In genomic region chr2:165224941-165225340, GRCh38 we compare ENCODE assay signal across 26 cellular contexts. TPM values are rescaled to one million over a fixed set of nuclear protein-coding genes. Genes with fewer than 3 reads are reported as not detected.
"Had no signal": no experiment of that assay in that cellular context is flagged by ENCODE, and none has a peak within 500 bp of the region (broad histone marks: within the 10 kb centered on the region; RNA-seq: fewer than 3 reads in every experiment).

No MANE protein-coding gene starts in this region.

- ATAC-seq: effector memory CD8-positive, alpha-beta T cell; esophagus mucosa; foreskin keratinocyte; gastrocnemius medialis; gastroesophageal sphincter; heart left ventricle; heart right ventricle had no signal

- H3K27ac ChIP-seq: colonic mucosa, coronary artery, dorsolateral prefrontal cortex, epithelial cell of prostate, esophagus muscularis mucosa, esophagus squamous epithelium, foreskin keratinocyte, gastrocnemius medialis, gastroesophageal sphincter, heart left ventricle, heart right ventricle, hepatocyte had no signal

- DNase-seq: colonic mucosa; cortex of kidney; dermis blood vessel endothelial cell; dorsolateral prefrontal cortex; effector CD4-positive, alpha-beta T cell; effector CD8-positive, alpha-beta T cell; effector memory CD4-positive, alpha-beta T cell; effector memory CD8-positive, alpha-beta T cell; endodermal cell; erythroblast; esophagus squamous epithelium; foreskin fibroblast; foreskin keratinocyte; foreskin melanocyte; gastrocnemius medialis; glutamatergic neuron; head of caudate nucleus; heart left ventricle; heart right ventricle had no signal

- H3K36me3 ChIP-seq: colonic mucosa, esophagus muscularis mucosa, esophagus squamous epithelium, gastrocnemius medialis, gastroesophageal sphincter, heart left ventricle, heart right ventricle had no signal

- H3K4me1 ChIP-seq: colonic mucosa, esophagus muscularis mucosa, esophagus squamous epithelium, foreskin keratinocyte, gastrocnemius medialis, gastroesophageal sphincter, heart left ventricle, heart right ventricle had no signal

- H3K4me2 ChIP-seq: hepatocyte had no signal

- H3K4me3 ChIP-seq: colonic mucosa, coronary artery, dorsolateral prefrontal cortex, esophagus muscularis mucosa, esophagus squamous epithelium, gastrocnemius medialis, gastroesophageal sphincter, heart left ventricle, heart right ventricle, hepatocyte had no signal

- H2AFZ ChIP-seq: hepatocyte had no signal

- H3K27me3 ChIP-seq: colonic mucosa, dorsolateral prefrontal cortex, esophagus muscularis mucosa, esophagus squamous epithelium, gastrocnemius medialis, gastroesophageal sphincter, hepatocyte had no signal

- H3K9me3 ChIP-seq: colonic mucosa, esophagus muscularis mucosa, esophagus squamous epithelium, gastrocnemius medialis, gastroesophageal sphincter, heart left ventricle, heart right ventricle had no signal

- H3K79me2 ChIP-seq: hepatocyte had no signal

RNA-seq across cellular contexts. Expression of gene SCN2A, which starts 14.3 kb away (rescaled TPM):
- polyA plus RNA-seq: endothelial cell of umbilical vein had no signal

RNA-seq across cellular contexts. Expression of gene SCN3A, which starts 21.1 kb away (rescaled TPM):
- polyA plus RNA-seq: endothelial cell of umbilical vein, foreskin keratinocyte had no signal
